10 cellular contexts compared by ENCODE assay signal in genomic region chr2:68737717-68738116, GRCh38. TPM values are rescaled to one million over a fixed set of nuclear protein-coding genes. Genes with fewer than 3 reads are reported as not detected.
DNase-seq lines count a peak whose midpoint lies in the region; ATAC-seq lines count a peak whose summit lies in the region.
"Had no signal": no experiment of that assay in that cellular context is flagged by ENCODE, and none has a peak within 500 bp of the region (broad histone marks: within the 10 kb centered on the region; RNA-seq: fewer than 3 reads in every experiment).

No MANE protein-coding gene starts in this region.

- peak; percentile 48 for DNase-seq in SIG-M5 treated with dmso at 0.1 percent for 504 hours (lab: John Stamatoyannopoulos, UW; ENCODE audit: unreplicated experiment)
- DNase-seq in SIG-M5 (lab: John Stamatoyannopoulos, UW), result no peak
- DNase-seq in activated naive CD8-positive, alpha-beta T cell treated with anti-CD3 and anti-CD28 coated beads, Interleukin-2, amount 10 ng/mL, durations not matched to agents 7 days and 5 days, result no peak
- no peak for DNase-seq in NCI-H748 (lab: John Stamatoyannopoulos, UW; ENCODE audit: unreplicated experiment)
- DNase-seq in SHP77 (lab: John Stamatoyannopoulos, UW), result no peak
- DNase-seq: 8988T, SW 1271 had no signal

- H3K27me3 Mint-ChIP-seq in activated naive CD8-positive, alpha-beta T cell treated with anti-CD3 and anti-CD28 coated beads, Interleukin-2, amount 10 ng/mL, durations not matched to agents 7 days and 5 days, result no peaks in the 10 kb centered on the region
- no peaks in the 10 kb centered on the region for H3K27me3 Mint-ChIP-seq in stimulated activated memory B cell treated with anti-CD40 and anti-IgM and Interleukin-4, amounts not matched to agents 10 μg/mL and 1 μg/mL and 100 μg/mL, for 72 hours

- H3K36me3 Mint-ChIP-seq in activated naive CD8-positive, alpha-beta T cell treated with anti-CD3 and anti-CD28 coated beads, Interleukin-2, amount 10 ng/mL, durations not matched to agents 7 days and 5 days, result peaks cover 9% of the 10 kb centered on the region
- peaks cover 21% of the 10 kb centered on the region for H3K36me3 Mint-ChIP-seq in stimulated activated memory B cell treated with anti-CD40 and anti-IgM and Interleukin-4, amounts not matched to agents 10 μg/mL and 1 μg/mL and 100 μg/mL, for 72 hours

- POLR2A ChIA-PET in activated naive CD8-positive, alpha-beta T cell treated with anti-CD3 and anti-CD28 coated beads, Interleukin-2, amount 10 ng/mL, durations not matched to agents 7 days and 5 days (lab: Charles Lee), result interaction anchor here (0.8 to 4.8 kb wide), 8 partner anchors 11 to 171 kb away, joined by 3 to 22 read pairs (median 4); no protein-coding TSS in a partner anchor

- H3K4me1 Mint-ChIP-seq in activated naive CD8-positive, alpha-beta T cell treated with anti-CD3 and anti-CD28 coated beads, Interleukin-2, amount 10 ng/mL, durations not matched to agents 7 days and 5 days, result peaks cover 39% of the 10 kb centered on the region
- peaks cover 45% of the 10 kb centered on the region for H3K4me1 Mint-ChIP-seq in stimulated activated memory B cell treated with anti-CD40 and anti-IgM and Interleukin-4, amounts not matched to agents 10 μg/mL and 1 μg/mL and 100 μg/mL, for 72 hours

- H3K9me3 Mint-ChIP-seq in activated naive CD8-positive, alpha-beta T cell treated with anti-CD3 and anti-CD28 coated beads, Interleukin-2, amount 10 ng/mL, durations not matched to agents 7 days and 5 days, result no peaks in the 10 kb centered on the region
- no peaks in the 10 kb centered on the region for H3K9me3 Mint-ChIP-seq in stimulated activated memory B cell treated with anti-CD40 and anti-IgM and Interleukin-4, amounts not matched to agents 10 μg/mL and 1 μg/mL and 100 μg/mL, for 72 hours

- H3K27ac Mint-ChIP-seq in activated naive CD8-positive, alpha-beta T cell treated with anti-CD3 and anti-CD28 coated beads, Interleukin-2, amount 10 ng/mL, durations not matched to agents 7 days and 5 days, result peak overlapping the region; percentile 88
- no peak overlapping the region for H3K27ac Mint-ChIP-seq in stimulated activated memory B cell treated with anti-CD40 and anti-IgM and Interleukin-4, amounts not matched to agents 10 μg/mL and 1 μg/mL and 100 μg/mL, for 72 hours

- peak; percentile 37 for ATAC-seq in HG03378 (IDR thresholded peaks at IDR 0.05; ENCODE audit: unreplicated experiment)
- peak; percentile 52 for ATAC-seq in activated naive CD8-positive, alpha-beta T cell treated with anti-CD3 and anti-CD28 coated beads, Interleukin-2, amount 10 ng/mL, durations not matched to agents 7 days and 5 days (ENCODE audit: low read depth)
- ATAC-seq in stimulated activated memory B cell treated with anti-CD40 and anti-IgM and Interleukin-4, amounts not matched to agents 10 μg/mL and 1 μg/mL and 100 μg/mL, for 72 hours, result peak; percentile 24
- no peak for ATAC-seq in HG02763 (IDR thresholded peaks at IDR 0.05; ENCODE audit: unreplicated experiment)

- H3K4me3 Mint-ChIP-seq in activated naive CD8-positive, alpha-beta T cell treated with anti-CD3 and anti-CD28 coated beads, Interleukin-2, amount 10 ng/mL, durations not matched to agents 7 days and 5 days, result no peak overlapping the region
- peak overlapping the region; percentile 81 for H3K4me3 Mint-ChIP-seq in stimulated activated memory B cell treated with anti-CD40 and anti-IgM and Interleukin-4, amounts not matched to agents 10 μg/mL and 1 μg/mL and 100 μg/mL, for 72 hours

RNA-seq across cellular contexts. Expression of gene ARHGAP25, which starts 3.1 kb away (rescaled TPM):
- total RNA-seq in activated naive CD8-positive, alpha-beta T cell treated with anti-CD3 and anti-CD28 coated beads, Interleukin-2, amount 10 ng/mL, durations not matched to agents 7 days and 5 days, result 100 to 1,000 TPM; 109 to 117 TPM
